ENCODE assay signal across 20 cellular contexts in genomic region chr18:27996792-27997191, GRCh38.
A peak's percentile ranks its signal among the peaks of the same experiment; 100 is the strongest.
DNase-seq lines count a peak whose midpoint lies in the region; ATAC-seq and TF ChIP-seq lines count a peak whose summit lies in the region.
"Had no signal": no experiment of that assay in that cellular context is flagged by ENCODE, and none has a peak within 500 bp of the region (broad histone marks: within the 10 kb centered on the region; RNA-seq: fewer than 3 reads in every experiment).

No MANE protein-coding gene starts in this region.

- TF ChIP-seq CTCF in AG10803 (conservative IDR thresholded peaks at IDR 0.05; ENCODE audit: low read length) = no peak
- TF ChIP-seq CTCF in astrocyte of the spinal cord (IDR thresholded peaks at IDR 0.05; ENCODE audit: low read depth, low read length) = no peak

- peak; percentile 29 for DNase-seq in AG10803 (ENCODE audit: low read depth)
- peak; percentile 65 for DNase-seq in HT1080 (ENCODE audit: low read depth)
- peak; percentile 51 for DNase-seq in astrocyte of the spinal cord (ENCODE audit: low read depth, low spot score)
- peak; percentile 5 for DNase-seq in glomerular visceral epithelial cell (ENCODE audit: extremely low spot score)
- DNase-seq in activated CD8-positive, alpha-beta memory T cell treated with anti-CD3 and anti-CD28 coated beads for 24 hours = no peak
- no peak for DNase-seq in NCI-H446 (lab: John Stamatoyannopoulos, UW)
- DNase-seq: activated CD4-positive, CD25-positive, alpha-beta regulatory T cell; activated CD8-positive, alpha-beta T cell treated with anti-CD3 and anti-CD28 coated beads, Interleukin-2, amount 10 ng/mL, durations not matched to agents 7 days and 5 days; activated naive CD4-positive, alpha-beta T cell treated with anti-CD3 and anti-CD28 coated beads, Interleukin-2, amount 10 ng/mL, durations not matched to agents 7 days and 5 days; activated T-cell treated with anti-CD3 and anti-CD28 coated beads, Interleukin-2, amount 50 U/mL, for 4 hours; CD8-positive, alpha-beta T cell; erythroblast; glutamatergic neuron; NCI-H1436; NCI-H774; nephron progenitor cell had no signal

- in situ Hi-C loops in astrocyte of the spinal cord (cut with HindIII; ENCODE audit: low sequenced_read_pairs) = no loop called here

- ATAC-seq in GM19395 (IDR thresholded peaks at IDR 0.05; ENCODE audit: unreplicated experiment) (no peak), HG03139 (IDR thresholded peaks at IDR 0.05; ENCODE audit: unreplicated experiment) (no peak)
- ATAC-seq: activated CD8-positive, alpha-beta T cell treated with anti-CD3 and anti-CD28 coated beads, Interleukin-2, amount 10 ng/mL, durations not matched to agents 7 days and 5 days; activated T-cell treated with anti-CD3 and anti-CD28 coated beads, Interleukin-2, amount 50 U/mL, for 4 hours; CD8-positive, alpha-beta T cell; left lobe of liver had no signal

- H3K4me3 ChIP-seq in AG10803 (ENCODE audit: low read length) (no peak overlapping the region), astrocyte of the spinal cord (ENCODE audit: low read depth, low read length) (no peak overlapping the region)
- H3K4me3 ChIP-seq: vagina had no signal

Comparison
In these comparisons a context has a peak if more than half of its experiments do, and no peak if none do; other contexts are left out.
1. DNase-seq: peak in AG10803 (single experiment), HT1080 (single experiment), astrocyte of the spinal cord (single experiment) and glomerular visceral epithelial cell (single experiment); none in activated CD8-positive, alpha-beta memory T cell treated with anti-CD3 and anti-CD28 coated beads for 24 hours (single experiment) and NCI-H446 (0 of 2).